ENCODE assay signal across 22 cellular contexts in the genomic region with DNA sequence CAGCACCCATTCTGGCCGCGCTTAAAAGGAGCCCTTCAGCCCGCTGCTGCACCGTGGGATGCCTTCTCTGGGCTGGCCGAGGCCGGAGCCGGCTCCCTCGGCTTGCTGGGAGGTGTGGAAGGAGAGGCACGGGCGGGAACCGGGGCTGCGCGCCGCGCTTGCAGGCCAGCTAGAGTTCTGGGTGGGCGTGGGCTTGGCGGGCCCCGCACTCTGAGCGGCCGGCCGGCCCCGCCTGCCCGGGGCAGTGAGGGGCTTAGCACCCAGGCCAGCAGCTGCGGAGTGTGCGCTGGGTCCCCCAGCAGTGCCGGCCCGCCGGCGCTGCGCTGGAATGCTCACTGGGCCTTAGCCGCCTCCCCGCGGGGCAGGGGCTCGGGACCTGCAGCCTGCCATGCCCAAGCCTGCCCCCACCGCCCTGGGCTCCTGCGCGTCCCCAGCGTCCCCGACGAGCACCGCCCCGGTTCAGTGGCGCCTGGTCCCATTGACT.
"Had no signal": no experiment of that assay in that cellular context is flagged by ENCODE, and none has a peak within 500 bp of the region (broad histone marks: within the 10 kb centered on the region; RNA-seq: fewer than 3 reads in every experiment).

No MANE protein-coding gene starts in this region.

- H3K27ac ChIP-seq: adrenal gland, esophagus muscularis mucosa, sigmoid colon, tibial nerve, vagina had no signal

- H3K4me1 ChIP-seq: adrenal gland, sigmoid colon, tibial nerve, vagina had no signal

- ATAC-seq: activated CD4-positive, CD25-positive, alpha-beta regulatory T cell treated with anti-CD3 and anti-CD28 coated beads, Interleukin-2, amount 50 U/mL, for 24 hours; activated naive CD4-positive, alpha-beta T cell treated with anti-CD3 and anti-CD28 coated beads, Interleukin-2, amount 50 U/mL, for 72 hours; activated T-cell treated with anti-CD3 and anti-CD28 coated beads, Interleukin-2, amount 50 U/mL, for 72 hours; stimulated activated naive B cell treated with anti-CD40 and anti-IgM and Interleukin-4, amounts not matched to agents 10 μg/mL and 1 μg/mL and 100 μg/mL, for 72 hours had no signal

- H3K9me3 ChIP-seq: adrenal gland, esophagus muscularis mucosa, tibial nerve, vagina had no signal

- DNase-seq: activated CD4-positive, alpha-beta T cell treated with anti-CD3 and anti-CD28 coated beads, Interleukin-2, amount 50 U/mL, for 1 hour; activated CD8-positive, alpha-beta memory T cell treated with anti-CD3 and anti-CD28 coated beads for 24 hours; activated CD8-positive, alpha-beta memory T cell treated with anti-CD3 and anti-CD28 coated beads, Interleukin-2, amount 50 U/mL, for 48 hours; activated effector memory CD4-positive, alpha-beta T cell treated with anti-CD3 and anti-CD28 coated beads, Interleukin-2, amount 50 U/mL, for 16 hours; activated T-cell treated with anti-CD3 and anti-CD28 coated beads, Interleukin-2, amount 50 U/mL, for 72 hours; adrenal gland; cerebellar nuclear complex; effector CD8-positive, alpha-beta T cell; midbrain; nucleus accumbens; sigmoid colon; stimulated activated CD4-positive, alpha-beta T cell treated with anti-CD3 and anti-CD28 coated beads, Interleukin-4, amount 100 ng/mL, for 4 hours; stimulated activated naive B cell treated with anti-CD40 and anti-IgM and Interleukin-4, amounts not matched to agents 10 μg/mL and 1 μg/mL and 100 μg/mL, for 72 hours had no signal

- H3K36me3 ChIP-seq: adrenal gland, esophagus muscularis mucosa, sigmoid colon, tibial nerve, vagina had no signal

- H3K4me3 ChIP-seq: adrenal gland, esophagus muscularis mucosa, lung, sigmoid colon, tibial nerve, vagina had no signal

- H3K27me3 ChIP-seq: adrenal gland, esophagus muscularis mucosa, sigmoid colon, tibial nerve, vagina had no signal

- FAIRE-seq: bronchial epithelial cell, endothelial cell of umbilical vein, islet of Langerhans had no signal
